8 cellular contexts compared by ENCODE assay signal in the genomic region with DNA sequence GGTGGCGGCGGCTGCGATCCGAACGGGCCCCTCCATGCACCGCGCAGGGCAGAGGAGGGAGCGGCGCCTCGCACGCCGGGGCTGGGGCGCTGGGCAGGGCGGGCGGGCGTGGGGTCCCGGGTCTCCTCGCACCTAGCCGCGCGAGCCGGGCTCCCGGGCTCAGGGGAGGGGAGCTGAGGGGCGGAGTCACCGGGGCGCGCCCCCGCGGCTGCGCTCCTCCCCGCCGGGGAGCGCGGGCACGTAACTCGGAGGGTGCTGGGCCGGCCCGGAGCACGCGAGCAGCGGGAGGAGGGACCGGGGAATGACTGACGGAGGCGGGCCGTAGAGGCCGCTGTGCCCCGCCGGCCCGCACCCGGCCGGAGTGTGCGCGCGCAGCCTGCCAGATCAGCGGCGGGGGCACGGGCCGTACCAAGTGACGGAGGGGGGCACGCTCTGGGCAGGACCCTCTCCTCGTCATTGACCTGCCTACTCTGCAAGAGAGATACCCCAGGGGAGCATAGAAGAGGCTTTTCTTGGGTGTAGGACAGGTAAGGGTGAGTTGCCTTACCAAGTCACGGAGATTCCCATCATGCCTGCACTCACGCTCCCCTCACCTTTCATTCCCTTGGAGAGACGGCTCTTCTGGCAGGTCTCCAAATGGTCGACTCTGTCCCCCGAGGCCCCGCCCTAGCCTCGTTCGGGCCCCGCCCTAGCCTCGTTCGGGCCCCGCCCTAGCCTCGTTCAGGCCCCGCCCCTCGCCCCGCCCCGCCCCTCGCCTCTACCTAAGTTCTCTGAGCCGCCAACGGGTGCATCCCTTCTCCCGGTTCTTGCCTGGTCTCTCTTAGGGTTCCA. TPM values are rescaled to one million over a fixed set of nuclear protein-coding genes. Genes with fewer than 3 reads are reported as not detected.
DNase-seq lines count a peak whose midpoint lies in the region; ATAC-seq and TF ChIP-seq lines count a peak whose summit lies in the region.

A gene with protein sequence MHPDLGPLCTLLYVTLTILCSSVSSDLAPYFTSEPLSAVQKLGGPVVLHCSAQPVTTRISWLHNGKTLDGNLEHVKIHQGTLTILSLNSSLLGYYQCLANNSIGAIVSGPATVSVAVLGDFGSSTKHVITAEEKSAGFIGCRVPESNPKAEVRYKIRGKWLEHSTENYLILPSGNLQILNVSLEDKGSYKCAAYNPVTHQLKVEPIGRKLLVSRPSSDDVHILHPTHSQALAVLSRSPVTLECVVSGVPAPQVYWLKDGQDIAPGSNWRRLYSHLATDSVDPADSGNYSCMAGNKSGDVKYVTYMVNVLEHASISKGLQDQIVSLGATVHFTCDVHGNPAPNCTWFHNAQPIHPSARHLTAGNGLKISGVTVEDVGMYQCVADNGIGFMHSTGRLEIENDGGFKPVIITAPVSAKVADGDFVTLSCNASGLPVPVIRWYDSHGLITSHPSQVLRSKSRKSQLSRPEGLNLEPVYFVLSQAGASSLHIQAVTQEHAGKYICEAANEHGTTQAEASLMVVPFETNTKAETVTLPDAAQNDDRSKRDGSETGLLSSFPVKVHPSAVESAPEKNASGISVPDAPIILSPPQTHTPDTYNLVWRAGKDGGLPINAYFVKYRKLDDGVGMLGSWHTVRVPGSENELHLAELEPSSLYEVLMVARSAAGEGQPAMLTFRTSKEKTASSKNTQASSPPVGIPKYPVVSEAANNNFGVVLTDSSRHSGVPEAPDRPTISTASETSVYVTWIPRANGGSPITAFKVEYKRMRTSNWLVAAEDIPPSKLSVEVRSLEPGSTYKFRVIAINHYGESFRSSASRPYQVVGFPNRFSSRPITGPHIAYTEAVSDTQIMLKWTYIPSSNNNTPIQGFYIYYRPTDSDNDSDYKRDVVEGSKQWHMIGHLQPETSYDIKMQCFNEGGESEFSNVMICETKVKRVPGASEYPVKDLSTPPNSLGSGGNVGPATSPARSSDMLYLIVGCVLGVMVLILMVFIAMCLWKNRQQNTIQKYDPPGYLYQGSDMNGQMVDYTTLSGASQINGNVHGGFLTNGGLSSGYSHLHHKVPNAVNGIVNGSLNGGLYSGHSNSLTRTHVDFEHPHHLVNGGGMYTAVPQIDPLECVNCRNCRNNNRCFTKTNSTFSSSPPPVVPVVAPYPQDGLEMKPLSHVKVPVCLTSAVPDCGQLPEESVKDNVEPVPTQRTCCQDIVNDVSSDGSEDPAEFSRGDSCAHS (N-terminal part only) (minus strand): TSS at position 188 of the 831 bp plus-strand sequence. CDS start 39,390 bp downstream, outside the sequence.

- H3K4me1 Mint-ChIP-seq in activated CD4-positive, alpha-beta T cell treated with anti-CD3 and anti-CD28 coated beads, Interleukin-2, amount 10 ng/mL, durations not matched to agents 24 days and 14 days, result peaks cover 5% of the 10 kb centered on the region

- peaks cover 14% of the 10 kb centered on the region for H3K27me3 ChIP-seq in BJ (ENCODE audit: control insufficient read depth, insufficient read depth, low read length)

- H3K27ac ChIP-seq in coronary artery, result peak within 1 kb of the TSS; percentile 72 to 87

- H3K9me3 Mint-ChIP-seq in activated CD4-positive, alpha-beta T cell treated with anti-CD3 and anti-CD28 coated beads, Interleukin-2, amount 10 ng/mL, durations not matched to agents 24 days and 14 days, result no peaks in the 10 kb centered on the region

- TF ChIP-seq CTCF in BJ (IDR thresholded peaks at IDR 0.05; ENCODE audit: insufficient read depth, low read depth, low read length) (no peak), coronary artery (IDR thresholded peaks at IDR 0.05) (no peak)

- DNase-seq in BJ (ENCODE audit: low read depth) (peak; percentile 27), NCI-H526 (lab: John Stamatoyannopoulos, UW) (peak; percentile 97 to 100), coronary artery (ENCODE audit: low spot score) (peak; percentile 88), left lobe of liver (ENCODE audit: low spot score) (peak; percentile 94)
- DNase-seq in activated CD4-positive, alpha-beta T cell treated with anti-CD3 and anti-CD28 coated beads, Interleukin-2, amount 10 ng/mL, durations not matched to agents 24 days and 14 days, result peak; percentile 98
- peak; percentile 89 for DNase-seq in stimulated activated CD4-positive, alpha-beta T cell treated with anti-CD3 and anti-CD28 coated beads, Interleukin-1b, Interleukin-23, amount 100 ng/mL, for 48 hours

- no peaks in the 10 kb centered on the region for H3K36me3 Mint-ChIP-seq in activated CD4-positive, alpha-beta T cell treated with anti-CD3 and anti-CD28 coated beads, Interleukin-2, amount 10 ng/mL, durations not matched to agents 24 days and 14 days (ENCODE audit: low read depth)

- peak within 1 kb of the TSS; percentile 97 for H3K27ac Mint-ChIP-seq in activated CD4-positive, alpha-beta T cell treated with anti-CD3 and anti-CD28 coated beads, Interleukin-2, amount 10 ng/mL, durations not matched to agents 24 days and 14 days

- peak within 1 kb of the TSS; percentile 72 for H3K4me3 ChIP-seq in BJ (ENCODE audit: low read depth, low read length)
- H3K4me3 ChIP-seq in coronary artery, result peak within 1 kb of the TSS; percentile 99

- peak within 1 kb of the TSS; percentile 80 for H3K4me3 Mint-ChIP-seq in activated CD4-positive, alpha-beta T cell treated with anti-CD3 and anti-CD28 coated beads, Interleukin-2, amount 10 ng/mL, durations not matched to agents 24 days and 14 days

- POLR2A ChIA-PET in BJ (lab: Charles Lee), result interaction anchor here (0.6 kb wide), 1 partner anchor 140 kb away, joined by 3 read pairs; no protein-coding TSS in a partner anchor

- intact Hi-C loops in activated CD4-positive, alpha-beta T cell treated with anti-CD3 and anti-CD28 coated beads, Interleukin-2, amount 10 ng/mL, durations not matched to agents 24 days and 14 days (cut with micrococcal nuclease), result loop anchor here (1.0 to 5.0 kb wide), 6 partner anchors 148 to 471 kb away; partner anchors contain the start of genes DDX25, FAM118B, FOXRED1 and HYLS1

- ATAC-seq in GM19372 (IDR thresholded peaks at IDR 0.05; ENCODE audit: low read depth, unreplicated experiment) (peak; percentile 97), HG03520 (IDR thresholded peaks at IDR 0.05; ENCODE audit: unreplicated experiment) (peak; percentile 97), left lobe of liver (peak; percentile 90)

- H3K27me3 Mint-ChIP-seq in activated CD4-positive, alpha-beta T cell treated with anti-CD3 and anti-CD28 coated beads, Interleukin-2, amount 10 ng/mL, durations not matched to agents 24 days and 14 days, result peaks cover 46% of the 10 kb centered on the region

- CTCF ChIA-PET in BJ (lab: Yijun Ruan, JAX), result interaction anchor here (0.7 to 2.0 kb wide), 5 partner anchors 53 to 159 kb away, joined by 3 to 10 read pairs (median 3); no protein-coding TSS in a partner anchor

- no peaks in the 10 kb centered on the region for H3K36me3 ChIP-seq in BJ (ENCODE audit: control insufficient read depth, insufficient read depth, low read length)

RNA-seq across cellular contexts. Expression of the gene that starts here (rescaled TPM):
- polyA plus RNA-seq in BJ (2011; rRNA removed), result 1.5 TPM in 2 replicates
- polyA minus RNA-seq in BJ (2011; rRNA and poly(A)+ RNA removed), result 1.6 and 1.7 TPM in 2 replicates
- 1.9 TPM in 2 replicates for total RNA-seq in activated CD4-positive, alpha-beta T cell treated with anti-CD3 and anti-CD28 coated beads, Interleukin-2, amount 10 ng/mL, durations not matched to agents 24 days and 14 days
- total RNA-seq in left lobe of liver, result 5.3 TPM

Comparison
In these comparisons a context has a peak if more than half of its experiments do, and no peak if none do; other contexts are left out.
1. Peak in every context shown above with its lines: DNase-seq, ATAC-seq, H3K4me3 ChIP-seq and H3K27ac ChIP-seq.
2. DNase-seq: peak in every context shown above with its lines; median percentile 98 in NCI-H526; 98 in activated CD4-positive, alpha-beta T cell treated with anti-CD3 and anti-CD28 coated beads, Interleukin-2, amount 10 ng/mL, durations not matched to agents 24 days and 14 days; 94 in left lobe of liver; 89 in stimulated activated CD4-positive, alpha-beta T cell treated with anti-CD3 and anti-CD28 coated beads, Interleukin-1b, Interleukin-23, amount 100 ng/mL, for 48 hours; 88 in coronary artery; 27 in BJ.